8 cellular contexts compared by ENCODE assay signal in the genomic region with DNA sequence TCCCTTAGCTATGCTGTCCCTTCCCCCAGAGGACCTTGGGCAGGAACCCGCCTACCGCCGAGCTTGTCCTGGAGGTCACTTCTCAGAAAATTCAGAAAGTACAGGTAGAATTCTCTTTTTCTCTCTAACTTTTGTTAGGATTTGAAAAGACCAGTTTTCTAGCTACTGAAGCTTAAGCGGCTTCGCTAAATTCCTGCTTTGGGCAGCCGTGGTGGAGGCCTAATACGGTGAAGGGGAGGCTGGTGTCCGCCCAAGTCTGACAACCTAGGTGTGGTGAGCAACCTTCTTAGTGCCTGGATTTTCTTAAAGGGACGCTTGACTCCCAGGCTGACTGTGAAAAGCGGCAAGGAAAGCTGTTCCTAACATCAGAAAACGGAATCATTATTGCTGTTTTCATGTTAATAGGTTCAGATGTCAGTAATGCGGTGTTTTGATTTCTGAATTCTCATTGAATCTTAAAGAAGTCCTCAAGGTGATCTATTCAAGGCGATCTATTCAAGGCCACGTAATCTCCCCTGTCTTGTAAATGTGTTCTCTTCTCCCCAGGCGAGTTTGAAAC. TPM values are rescaled to one million over a fixed set of nuclear protein-coding genes. Genes with fewer than 3 reads are reported as not detected.
DNase-seq lines count a peak whose midpoint lies in the region; ATAC-seq and TF ChIP-seq lines count a peak whose summit lies in the region.

No MANE protein-coding gene starts in this region.

- H3K27me3 Mint-ChIP-seq in activated CD4-positive, alpha-beta T cell treated with anti-CD3 and anti-CD28 coated beads, Interleukin-2, amount 10 ng/mL, durations not matched to agents 7 days and 5 days = peaks cover 50% of the 10 kb centered on the region

- H3K27me3 ChIP-seq in heart left ventricle (peaks cover 0 to 7% (median 0%) of the 10 kb centered on the region in 9 donors), rectal smooth muscle tissue (ENCODE audit: control insufficient read depth, insufficient read depth, low read length) (no peaks in the 10 kb centered on the region)

- POLR2A ChIA-PET in activated CD4-positive, alpha-beta T cell treated with anti-CD3 and anti-CD28 coated beads, Interleukin-2, amount 10 ng/mL, durations not matched to agents 7 days and 5 days (lab: Charles Lee) = no interaction called here

- H3K9me3 Mint-ChIP-seq in activated CD4-positive, alpha-beta T cell treated with anti-CD3 and anti-CD28 coated beads, Interleukin-2, amount 10 ng/mL, durations not matched to agents 7 days and 5 days = no peaks in the 10 kb centered on the region

- no peaks in the 10 kb centered on the region for H3K36me3 ChIP-seq in heart left ventricle
- H3K36me3 ChIP-seq in rectal smooth muscle tissue (ENCODE audit: control insufficient read depth, insufficient read depth, low read length) = no peaks in the 10 kb centered on the region

- no peak for TF ChIP-seq POLR2A in heart left ventricle (IDR thresholded peaks at IDR 0.05)

- peaks cover 0 to 30% (median 7%) of the 10 kb centered on the region in 12 donors for H3K4me1 ChIP-seq in heart left ventricle
- H3K4me1 ChIP-seq in rectal smooth muscle tissue (ENCODE audit: control insufficient read depth, insufficient read depth, low read length) = no peaks in the 10 kb centered on the region

- H3K4me1 Mint-ChIP-seq in activated CD4-positive, alpha-beta T cell treated with anti-CD3 and anti-CD28 coated beads, Interleukin-2, amount 10 ng/mL, durations not matched to agents 7 days and 5 days = peaks cover 12% of the 10 kb centered on the region

- intact Hi-C loops in heart left ventricle (cut with DNase I) = no loop called here

- no peak overlapping the region for H3K27ac Mint-ChIP-seq in activated CD4-positive, alpha-beta T cell treated with anti-CD3 and anti-CD28 coated beads, Interleukin-2, amount 10 ng/mL, durations not matched to agents 7 days and 5 days

- H3K9ac ChIP-seq in rectal smooth muscle tissue (ENCODE audit: low read length) = peak overlapping the region; percentile 81

- H3K4me3 ChIP-seq in heart left ventricle (peak overlapping the region; percentile 44 to 98 (median 89)), rectal smooth muscle tissue (ENCODE audit: low read length) (peak overlapping the region; percentile 81)

- 21 to 25% (median 23%) methylated on average over 15 of the region's 15 CpGs for WGBS in heart left ventricle, 4 donors

- H3K27ac ChIP-seq in VCaP = peak overlapping the region; percentile 94
- peak overlapping the region; percentile 62 to 89 (median 80) for H3K27ac ChIP-seq in heart left ventricle
- H3K27ac ChIP-seq in rectal smooth muscle tissue (ENCODE audit: low read depth, low read length) = no peak overlapping the region

- no peak for TF ChIP-seq CTCF in VCaP (conservative IDR thresholded peaks at IDR 0.05)
- no peak for TF ChIP-seq CTCF in heart left ventricle (IDR thresholded peaks at IDR 0.05)

- DNase-seq in activated CD4-positive, alpha-beta T cell treated with anti-CD3 and anti-CD28 coated beads, Interleukin-2, amount 10 ng/mL, durations not matched to agents 7 days and 5 days = no peak
- no peak for DNase-seq in activated CD4-positive, alpha-beta T cell treated with anti-CD3 and anti-CD28 coated beads, Interleukin-2, amount 50 U/mL, for 1 hour
- DNase-seq in heart left ventricle (no peak), germinal center (ENCODE audit: low spot score) (no peak), D341Med (ENCODE audit: low spot score) (no peak)

- H3K4me3 Mint-ChIP-seq in activated CD4-positive, alpha-beta T cell treated with anti-CD3 and anti-CD28 coated beads, Interleukin-2, amount 10 ng/mL, durations not matched to agents 7 days and 5 days = peak overlapping the region; percentile 62

- H3K9me3 ChIP-seq in heart left ventricle = no peaks in the 10 kb centered on the region

- H3K36me3 Mint-ChIP-seq in activated CD4-positive, alpha-beta T cell treated with anti-CD3 and anti-CD28 coated beads, Interleukin-2, amount 10 ng/mL, durations not matched to agents 7 days and 5 days (ENCODE audit: low read depth) = no peaks in the 10 kb centered on the region

- CTCF ChIA-PET in activated CD4-positive, alpha-beta T cell treated with anti-CD3 and anti-CD28 coated beads, Interleukin-2, amount 10 ng/mL, durations not matched to agents 7 days and 5 days (lab: Charles Lee) = interaction anchor here (0.6 to 0.7 kb wide), 2 partner anchors 181 to 355 kb away, joined by 3 read pairs; a partner anchor contains a TSS

- ATAC-seq in heart left ventricle = peak in 1 of 4 donors; percentile 20
- ATAC-seq in GM18520 (IDR thresholded peaks at IDR 0.05; ENCODE audit: unreplicated experiment) = no peak

RNA-seq across cellular contexts. Expression of a gene that starts 0.8 kb away (rescaled TPM):
- under 1 TPM; 0.17 to 0.22 TPM for total RNA-seq in activated CD4-positive, alpha-beta T cell treated with anti-CD3 and anti-CD28 coated beads, Interleukin-2, amount 10 ng/mL, durations not matched to agents 7 days and 5 days
- 10 to 100 TPM in 8 of 9 donors, 1 to 10 TPM in 1; 7.1 to 36.8 (median 28.5) TPM for total RNA-seq in heart left ventricle
- polyA plus RNA-seq in heart left ventricle = 1 to 10 TPM; 4.5 to 5.1 TPM

Comparison
In these comparisons a context has a peak if more than half of its experiments do, and no peak if none do; other contexts are left out.
1. RNA of a gene that starts 0.8 kb away (total RNA-seq): 7.1 to 36.8 TPM in heart left ventricle; 0.17 to 0.22 TPM in activated CD4-positive, alpha-beta T cell treated with anti-CD3 and anti-CD28 coated beads, Interleukin-2, amount 10 ng/mL, durations not matched to agents 7 days and 5 days; every median in the first group is over 4 times any median in the second.